ENCODE assay signal across 18 cellular contexts in genomic region chr19:8044018-8044417, GRCh38. TPM values are rescaled to one million over a fixed set of nuclear protein-coding genes. Genes with fewer than 3 reads are reported as not detected.
A peak's percentile ranks its signal among the peaks of the same experiment; 100 is the strongest.
DNase-seq lines count a peak whose midpoint lies in the region; ATAC-seq, FAIRE-seq and TF ChIP-seq lines count a peak whose summit lies in the region.
"Had no signal": no experiment of that assay in that cellular context is flagged by ENCODE, and none has a peak within 500 bp of the region (broad histone marks: within the 10 kb centered on the region; RNA-seq: fewer than 3 reads in every experiment).

No MANE protein-coding gene starts in this region.

- peaks cover 22% of the 10 kb centered on the region for H3K27me3 Mint-ChIP-seq in WTC11 (ENCODE audit: low read depth)

- 0 out of 2 replicates have a peak overlapping the region, but pooled peaks have one; percentile 74 for H3K27ac Mint-ChIP-seq in WTC11

- no peak for FAIRE-seq in D721Med (lab: Jason Lieb, UNC)
- FAIRE-seq: GM12892, H1 had no signal

- 66 to 71% methylated on average over 10 of the region's 10 CpGs for WGBS in testis, 2 donors
- 41 to 68% (median 48%) methylated on average over 10 of the region's 10 CpGs for WGBS in ovary, 3 donors

- POLR2A ChIA-PET in WTC11 (lab: Charles Lee) (interaction anchor here (0.9 kb wide), 1 partner anchor 38 kb away, joined by 3 read pairs; the partner anchor contains the start of gene ELAVL1), PC-9 (lab: Charles Lee; ENCODE audit: unreplicated experiment) (no interaction called here)

- H3K36me3 ChIP-seq in osteoblast (ENCODE audit: insufficient read depth, low read length) = no peaks in the 10 kb centered on the region
- no peaks in the 10 kb centered on the region for H3K36me3 ChIP-seq in testis (ENCODE audit: low read depth, missing control alignments)
- H3K36me3 ChIP-seq in PC-9 (ENCODE audit: low read depth) = no peaks in the 10 kb centered on the region
- no peaks in the 10 kb centered on the region for H3K36me3 ChIP-seq in ovary
- H3K36me3 ChIP-seq: BLaER1 treated with 17β-estradiol and CSF1 and Interleukin-3, amounts not matched to agents 10 nM and 100 nM had no signal

- H3K4me2 ChIP-seq in osteoblast (ENCODE audit: insufficient read depth, low read length) = no peak overlapping the region
- H3K4me2 ChIP-seq in PC-9 = no peak overlapping the region
- H3K4me2 ChIP-seq: BLaER1 treated with 17β-estradiol and CSF1 and Interleukin-3, amounts not matched to agents 10 nM and 100 nM had no signal

- CTCF ChIA-PET in WTC11 (lab: Charles Lee) (interaction anchor here (0.6 to 1.6 kb wide), 5 partner anchors 15 to 285 kb away, joined by 3 to 4 read pairs (median 4); no protein-coding TSS in a partner anchor), PC-9 (lab: Charles Lee) (no interaction called here)

- H2AFZ ChIP-seq in osteoblast (ENCODE audit: low read length) (no peak overlapping the region), PC-9 (no peak overlapping the region)

- TF ChIP-seq POLR2A in testis (IDR thresholded peaks at IDR 0.05) (no peak), ovary (IDR thresholded peaks at IDR 0.05) (no peak)

- no peak for TF ChIP-seq EP300 in ovary (IDR thresholded peaks at IDR 0.05)

- no peak for ATAC-seq in WTC11
- ATAC-seq: HCT116 had no signal

- H3K4me1 ChIP-seq in osteoblast (ENCODE audit: insufficient read depth, low read length) (no peaks in the 10 kb centered on the region), testis (peaks cover 3% of the 10 kb centered on the region), PC-9 (replicated peaks; ENCODE audit: insufficient read depth) (no peaks in the 10 kb centered on the region), ovary (ENCODE audit: insufficient read depth) (no peaks in the 10 kb centered on the region)

- H3K9me2 ChIP-seq in PC-9 (ENCODE audit: insufficient read depth) = no peaks in the 10 kb centered on the region

- DNase-seq in D721Med (ENCODE audit: insufficient read length, low spot score) (peak; percentile 3), WTC11 (ENCODE audit: low spot score) (no peak), osteoblast (ENCODE audit: insufficient read length, low spot score, missing footprints) (peak; percentile 19), testis (peak; percentile 67), PC-9 (no peak), ovary (no peak), substantia nigra (lab: John Stamatoyannopoulos, UW) (no peak)
- DNase-seq: ACHN; CD4-positive, alpha-beta memory T cell; COR-L47; DND-41; GDM1 had no signal

- H3K27ac ChIP-seq in osteoblast (ENCODE audit: low read depth, low read length) (no peak overlapping the region), testis (no peak overlapping the region), PC-9 (no peak overlapping the region), ovary (no peak overlapping the region), substantia nigra (ENCODE audit: low read depth, low read length, poor library complexity, severe bottlenecking) (no peak overlapping the region)
- H3K27ac ChIP-seq: BLaER1 treated with 17β-estradiol and CSF1 and Interleukin-3, amounts not matched to agents 10 nM and 100 nM; HL-60 had no signal

- TF ChIP-seq CTCF in D721Med (IDR thresholded peaks at IDR 0.05; ENCODE audit: insufficient read depth, missing control alignments) (no peak), WTC11 (IDR thresholded peaks at IDR 0.05) (no peak), osteoblast (IDR thresholded peaks at IDR 0.05; ENCODE audit: extremely low read depth, low read depth, low read length) (no peak), testis (IDR thresholded peaks at IDR 0.05) (no peak), PC-9 (conservative IDR thresholded peaks at IDR 0.05) (no peak), ovary (IDR thresholded peaks at IDR 0.05) (no peak)

- H3K36me3 Mint-ChIP-seq in WTC11 = no peaks in the 10 kb centered on the region
- H3K36me3 Mint-ChIP-seq: CD4-positive, alpha-beta memory T cell had no signal

- no TSS peak for BruUV-seq in PC-9 (replicated peaks; lab: Mats Ljungman, UMichigan)

- H3K9me3 Mint-ChIP-seq in WTC11 = no peaks in the 10 kb centered on the region
- H3K9me3 Mint-ChIP-seq: CD4-positive, alpha-beta memory T cell had no signal

- peaks cover 3% of the 10 kb centered on the region for H3K27me3 ChIP-seq in osteoblast (ENCODE audit: insufficient read depth, low read length)
- no peaks in the 10 kb centered on the region for H3K27me3 ChIP-seq in testis
- peaks cover 18% of the 10 kb centered on the region for H3K27me3 ChIP-seq in PC-9 (ENCODE audit: insufficient read depth, low read depth)
- no peaks in the 10 kb centered on the region for H3K27me3 ChIP-seq in ovary
- H3K27me3 ChIP-seq: BLaER1 treated with 17β-estradiol and CSF1 and Interleukin-3, amounts not matched to agents 10 nM and 100 nM had no signal

- H3K9me3 ChIP-seq in osteoblast (ENCODE audit: low read depth, low read length) (no peaks in the 10 kb centered on the region), testis (no peaks in the 10 kb centered on the region), PC-9 (ENCODE audit: insufficient read depth, low read depth) (no peaks in the 10 kb centered on the region), ovary (no peaks in the 10 kb centered on the region)
- H3K9me3 ChIP-seq: BLaER1 treated with 17β-estradiol and CSF1 and Interleukin-3, amounts not matched to agents 10 nM and 100 nM had no signal

- H3F3A ChIP-seq in PC-9 (ENCODE audit: insufficient read depth, low read depth) = no peaks in the 10 kb centered on the region

- H3K79me2 ChIP-seq in osteoblast (ENCODE audit: insufficient read depth, low read length) (no peaks in the 10 kb centered on the region), PC-9 (ENCODE audit: low read depth) (no peaks in the 10 kb centered on the region)

- H4K20me1 ChIP-seq in osteoblast (ENCODE audit: insufficient read depth, low read length) (no peaks in the 10 kb centered on the region), PC-9 (ENCODE audit: insufficient read depth) (no peaks in the 10 kb centered on the region)
- H4K20me1 ChIP-seq: BLaER1 treated with 17β-estradiol and CSF1 and Interleukin-3, amounts not matched to agents 10 nM and 100 nM had no signal

- H3K4me3 ChIP-seq in osteoblast (ENCODE audit: insufficient read depth, low read length) = no peak overlapping the region
- no peak overlapping the region for H3K4me3 ChIP-seq in testis
- H3K4me3 ChIP-seq in PC-9 = no peak overlapping the region
- no peak overlapping the region for H3K4me3 ChIP-seq in ovary
- H3K4me3 ChIP-seq: BLaER1 treated with 17β-estradiol and CSF1 and Interleukin-3, amounts not matched to agents 10 nM and 100 nM had no signal

- H3K4me1 Mint-ChIP-seq in WTC11 = no peaks in the 10 kb centered on the region

- no peak overlapping the region for H3K4me3 Mint-ChIP-seq in WTC11
- H3K4me3 Mint-ChIP-seq: CD4-positive, alpha-beta memory T cell had no signal

- intact Hi-C loops in testis (cut with DNase I; ENCODE audit: low total_unique reads) = no loop called here
- intact Hi-C loops in PC-9 (cut with micrococcal nuclease; ENCODE audit: unreplicated experiment) = no loop called here
- intact Hi-C loops in ovary (cut with DNase I) = no loop called here

TF ChIP-seq in WTC11, 78 proteins besides CTCF, POLR2A, EP300 and RAD21 (continues in another document):
- TF ChIP-seq PREB (CRISPR knock-in tag; IDR thresholded peaks at IDR 0.05; ENCODE audit: borderline replicate concordance) = no peak
- TF ChIP-seq SP1 (CRISPR knock-in tag; conservative IDR thresholded peaks at IDR 0.05) = no peak
- no peak for TF ChIP-seq GRHL2 (CRISPR knock-in tag; IDR thresholded peaks at IDR 0.05; ENCODE audit: insufficient replicate concordance, severe bottlenecking)
- TF ChIP-seq JUN (CRISPR knock-in tag; IDR thresholded peaks at IDR 0.05) = no peak
- TF ChIP-seq KAT7 (CRISPR knock-in tag; IDR thresholded peaks at IDR 0.05; ENCODE audit: borderline replicate concordance) = no peak
- no peak for TF ChIP-seq SMAD3 (CRISPR knock-in tag; IDR thresholded peaks at IDR 0.05; ENCODE audit: borderline replicate concordance)
- TF ChIP-seq ESRRA (CRISPR knock-in tag; IDR thresholded peaks at IDR 0.05; ENCODE audit: borderline replicate concordance) = no peak

RNA-seq across cellular contexts. Expression of gene CCL25, which starts 8.5 kb away (rescaled TPM):
- total RNA-seq in WTC11 (2021) = 0.53 TPM in 1 of 3 replicates, not detected in the others
- total RNA-seq in osteoblast = not detected in 2 replicates
- 1 to 10 TPM in 1 of 2 donors, not detected in 1; 1.7 TPM for total RNA-seq in testis
- 0.47 TPM for polyA plus RNA-seq in testis (ENCODE audit: insufficient read depth, low read depth, low replicate concordance)
- not detected in 2 replicates for total RNA-seq in PC-9 (2021)
- total RNA-seq in ovary = not detected
- not detected for polyA plus RNA-seq in ovary
- total RNA-seq: A172; CD4-positive, alpha-beta memory T cell; H1 had no signal
- polyA plus RNA-seq: CD4-positive, alpha-beta memory T cell had no signal

RNA-seq across cellular contexts. Expression of gene ELAVL1, which starts 38.6 kb away (rescaled TPM):
- 144 to 160 TPM (median 149 TPM) in 3 replicates for total RNA-seq in WTC11 (2021)
- 23.0 and 25.7 TPM in 2 replicates for total RNA-seq in osteoblast
- total RNA-seq in testis = 10 to 100 TPM; 75.7 to 84.8 TPM
- 128 TPM for polyA plus RNA-seq in testis (ENCODE audit: insufficient read depth, low read depth, low replicate concordance)
- total RNA-seq in PC-9 (2021) = 101 and 108 TPM in 2 replicates
- total RNA-seq in ovary = 10 to 100 TPM; 13.8 to 78.4 (median 65.6) TPM
- 10 to 100 TPM; 25.3 to 46.5 TPM for polyA plus RNA-seq in ovary

Comparison
In these comparisons a context has a peak if more than half of its experiments do, and no peak if none do; other contexts are left out.
1. DNase-seq: peak in D721Med (single experiment), osteoblast (single experiment) and testis (single experiment); none in WTC11 (single experiment), PC-9 (0 of 2), ovary (0 of 5) and substantia nigra (0 of 49).